Comparison of ENCODE assay signal across 17 cellular contexts in genomic region chr20:4730782-4731181, GRCh38. TPM values are rescaled to one million over a fixed set of nuclear protein-coding genes. Genes with fewer than 3 reads are reported as not detected.
DNase-seq lines count a peak whose midpoint lies in the region; ATAC-seq lines count a peak whose summit lies in the region.
"Had no signal": no experiment of that assay in that cellular context is flagged by ENCODE, and none has a peak within 500 bp of the region (broad histone marks: within the 10 kb centered on the region; RNA-seq: fewer than 3 reads in every experiment).

No MANE protein-coding gene starts in this region.

- ATAC-seq in GM18520 (IDR thresholded peaks at IDR 0.05; ENCODE audit: unreplicated experiment), result no peak

- DNase-seq in NCI-H2029 (lab: John Stamatoyannopoulos, UW), result peak; percentile 38
- DNase-seq in NCI-H2029 treated with DMSO at 0.1 percent for 48 hours (lab: John Stamatoyannopoulos, UW), result no peak
- peak; percentile 37 for DNase-seq in NCI-H1105 (lab: John Stamatoyannopoulos, UW)
- peak; percentile 39 for DNase-seq in astrocyte of the hippocampus (ENCODE audit: low read depth, low spot score)
- DNase-seq in lung microvascular endothelial cell (ENCODE audit: low read depth in 2 of 2), result peak; percentile 47 to 72
- no peak for DNase-seq in activated T-cell treated with anti-CD3 and anti-CD28 coated beads for 4 hours
- DNase-seq in RKO (ENCODE audit: low spot score), result no peak
- DNase-seq: activated naive CD4-positive, alpha-beta T cell treated with anti-CD3 and anti-CD28 coated beads for 36 hours; cerebellar nuclear complex; DMS79 treated with DMSO at 0.1 percent for 48 hours; esophagus squamous epithelium; NCI-H187; posterior cingulate gyrus had no signal

RNA-seq across cellular contexts. Expression of gene PRND, which starts 9.1 kb away (rescaled TPM):
- total RNA-seq in lung microvascular endothelial cell, result under 0.01 and 2.0 TPM in 2 replicates
- total RNA-seq: activated naive CD4-positive, alpha-beta T cell treated with anti-CD3 and anti-CD28 coated beads for 36 hours; esophagus squamous epithelium; OCI-LY7; T-helper 2 cell treated with Interferon-gamma antibody and Interleukin-4, amounts not matched to agents 100 ng/mL and 5 ng/mL, for 36 hours; ureter had no signal

RNA-seq across cellular contexts. Expression of gene PRNP, which starts 44.5 kb away (rescaled TPM):
- total RNA-seq in lung microvascular endothelial cell, result 54.5 and 88.5 TPM in 2 replicates

Comparison
In these comparisons a context has a peak if more than half of its experiments do, and no peak if none do; other contexts are left out.
1. DNase-seq: peak in NCI-H2029 (single experiment), NCI-H1105 (single experiment), astrocyte of the hippocampus (single experiment) and lung microvascular endothelial cell (2 of 2); none in NCI-H2029 treated with DMSO at 0.1 percent for 48 hours (single experiment), activated T-cell treated with anti-CD3 and anti-CD28 coated beads for 4 hours (single experiment) and RKO (single experiment).